Comparison of ENCODE assay signal across 4 cellular contexts in genomic region chr2:97031331-97031730, GRCh38. TPM values are rescaled to one million over a fixed set of nuclear protein-coding genes. Genes with fewer than 3 reads are reported as not detected.
"Had no signal": no experiment of that assay in that cellular context is flagged by ENCODE, and none has a peak within 500 bp of the region (broad histone marks: within the 10 kb centered on the region; RNA-seq: fewer than 3 reads in every experiment).

No MANE protein-coding gene starts in this region.

RNA-seq across cellular contexts. Expression of gene FAM178B, which starts 45.0 kb away (rescaled TPM):
- total RNA-seq: GM23248, GM23338, H4, HFFc6 had no signal
